ENCODE assay signal across 1 cellular context in genomic region chr5:144191998-144192397, GRCh38.
TF ChIP-seq lines count a peak whose summit lies in the region.

No MANE protein-coding gene starts in this region.

TF ChIP-seq in HepG2, 621 proteins besides CTCF, POLR2A, EP300 and RAD21 (continued from another document):
- TF ChIP-seq ARID3A (IDR thresholded peaks at IDR 0.05; ENCODE audit: low read depth, low read length): peak; percentile 51; the same call in 1 of the 2 replicates
- no peak for TF ChIP-seq MTF1 (CRISPR knock-in tag; IDR thresholded peaks at IDR 0.05)
- TF ChIP-seq ZNF24 (IDR thresholded peaks at IDR 0.05): no peak
- TF ChIP-seq ZNF264 (CRISPR knock-in tag; IDR thresholded peaks at IDR 0.05): no peak
- no peak for TF ChIP-seq GABPA (IDR thresholded peaks at IDR 0.05; ENCODE audit: low read depth, low read length)
- no peak for TF ChIP-seq GABPA (CRISPR knock-in tag; IDR thresholded peaks at IDR 0.05; ENCODE audit: low read depth)
- peak; percentile 23; the same call in 1 of the 2 replicates for TF ChIP-seq STAG1 (CRISPR knock-in tag; IDR thresholded peaks at IDR 0.05)
- TF ChIP-seq ZNF205 (CRISPR knock-in tag; IDR thresholded peaks at IDR 0.05): no peak
- no peak for TF ChIP-seq CSRNP1 (CRISPR knock-in tag; IDR thresholded peaks at IDR 0.05)
- peak; percentile 25; the same call in 1 of the 2 replicates for TF ChIP-seq CEBPG (CRISPR knock-in tag; IDR thresholded peaks at IDR 0.05)
- TF ChIP-seq ZBTB7B (CRISPR knock-in tag; IDR thresholded peaks at IDR 0.05): no peak
- no peak for TF ChIP-seq HINFP (CRISPR knock-in tag; IDR thresholded peaks at IDR 0.05; ENCODE audit: low read depth)
- no peak for TF ChIP-seq CERS6 (CRISPR knock-in tag; IDR thresholded peaks at IDR 0.05)
- TF ChIP-seq CREB1 (IDR thresholded peaks at IDR 0.05): 0 out of 2 replicates have a peak, but pooled peaks have one; percentile 35
- peak; percentile 43; the same call in 1 of the 2 replicates for TF ChIP-seq CREB1 (CRISPR knock-in tag; IDR thresholded peaks at IDR 0.05)
- TF ChIP-seq ZBTB8A (CRISPR knock-in tag; IDR thresholded peaks at IDR 0.05; ENCODE audit: borderline replicate concordance, low read depth): no peak
- TF ChIP-seq IRF2 (CRISPR knock-in tag; IDR thresholded peaks at IDR 0.05): peak; percentile 73
